In genomic region chr14:82180057-82180620, GRCh38 we compare ENCODE assay signal across 28 cellular contexts.
DNase-seq lines count a peak whose midpoint lies in the region; FAIRE-seq and TF ChIP-seq lines count a peak whose summit lies in the region.
"Had no signal": no experiment of that assay in that cellular context is flagged by ENCODE, and none has a peak within 500 bp of the region (broad histone marks: within the 10 kb centered on the region; RNA-seq: fewer than 3 reads in every experiment).

No MANE protein-coding gene starts in this region.

- intact Hi-C loops in prostate gland (cut with DNase I) = no loop called here
- intact Hi-C loops in posterior cingulate gyrus (cut with DNase I) = no loop called here

- no peaks in the 10 kb centered on the region for H3K4me1 ChIP-seq in prostate gland (replicated peaks)
- H3K4me1 ChIP-seq: Caco-2 had no signal

- TF ChIP-seq POLR2A in prostate gland (IDR thresholded peaks at IDR 0.05) = no peak

- H3K9me3 ChIP-seq in prostate gland = no peaks in the 10 kb centered on the region

- H3K4me3 ChIP-seq in LNCaP clone FGC (ENCODE audit: low read depth, low read length) (no peak overlapping the region), prostate gland (no peak overlapping the region)
- H3K4me3 ChIP-seq: GM23338 had no signal

- WGBS in prostate gland = 24% methylated on average over 2 of the region's 2 CpGs

- no peaks in the 10 kb centered on the region for H3K27me3 ChIP-seq in prostate gland (replicated peaks; ENCODE audit: insufficient read depth)

- no peak for TF ChIP-seq CTCF in LNCaP clone FGC (IDR thresholded peaks at IDR 0.05; ENCODE audit: control insufficient read depth, extremely low read depth, insufficient read depth)
- no peak for TF ChIP-seq CTCF in prostate gland (IDR thresholded peaks at IDR 0.05)
- no peak for TF ChIP-seq CTCF in D721Med (IDR thresholded peaks at IDR 0.05; ENCODE audit: insufficient read depth, missing control alignments)

- no peaks in the 10 kb centered on the region for H3K36me3 ChIP-seq in prostate gland

- FAIRE-seq in D721Med (lab: Jason Lieb, UNC) = no peak
- FAIRE-seq: GM18507, HepG2, RCC 7860 had no signal

- DNase-seq in DMS153 (lab: John Stamatoyannopoulos, UW) (peak; percentile 94), LNCaP clone FGC (ENCODE audit: low read depth) (peak; percentile 65), NCI-H187 treated with DMSO at 0.1 percent for 48 hours (lab: John Stamatoyannopoulos, UW) (peak; percentile 82), prostate gland (ENCODE audit: low spot score) (peak; percentile 57), D721Med (ENCODE audit: insufficient read length, low spot score) (no peak), posterior cingulate gyrus (no peak), OCI-M2 (lab: John Stamatoyannopoulos, UW; ENCODE audit: unreplicated experiment) (no peak)
- DNase-seq: C1 segment of cervical spinal cord; Caco-2; CD4-positive, alpha-beta memory T cell; DMS 273 treated with DMSO at 0.1 percent for 48 hours; H9; HFFc6; Kasumi-1; MV-4-11; NCI-H1105; NCI-H1694 treated with DMSO at 0.1 percent for 48 hours; NCI-H2227 treated with DMSO at 0.1 percent for 48 hours; NCI-H524; OCI-M1; SIG-M5; SK-N-SH; SW 1271; T-helper 9 cell had no signal

- no peak overlapping the region for H3K27ac ChIP-seq in prostate gland

Comparison
In these comparisons a context has a peak if more than half of its experiments do, and no peak if none do; other contexts are left out.
1. DNase-seq: peak in DMS153 (single experiment), LNCaP clone FGC (single experiment), NCI-H187 treated with DMSO at 0.1 percent for 48 hours (single experiment) and prostate gland (single experiment); none in D721Med (single experiment), posterior cingulate gyrus (0 of 10) and OCI-M2 (single experiment).